1 cellular context compared by ENCODE assay signal in genomic region chr9:34072868-34073590, GRCh38.
TF ChIP-seq lines count a peak whose summit lies in the region.

No MANE protein-coding gene starts in this region.

TF ChIP-seq in HepG2, 621 proteins besides CTCF, POLR2A, EP300 and RAD21 (continued from another document and continues in another):
- TF ChIP-seq, protein P1, sequence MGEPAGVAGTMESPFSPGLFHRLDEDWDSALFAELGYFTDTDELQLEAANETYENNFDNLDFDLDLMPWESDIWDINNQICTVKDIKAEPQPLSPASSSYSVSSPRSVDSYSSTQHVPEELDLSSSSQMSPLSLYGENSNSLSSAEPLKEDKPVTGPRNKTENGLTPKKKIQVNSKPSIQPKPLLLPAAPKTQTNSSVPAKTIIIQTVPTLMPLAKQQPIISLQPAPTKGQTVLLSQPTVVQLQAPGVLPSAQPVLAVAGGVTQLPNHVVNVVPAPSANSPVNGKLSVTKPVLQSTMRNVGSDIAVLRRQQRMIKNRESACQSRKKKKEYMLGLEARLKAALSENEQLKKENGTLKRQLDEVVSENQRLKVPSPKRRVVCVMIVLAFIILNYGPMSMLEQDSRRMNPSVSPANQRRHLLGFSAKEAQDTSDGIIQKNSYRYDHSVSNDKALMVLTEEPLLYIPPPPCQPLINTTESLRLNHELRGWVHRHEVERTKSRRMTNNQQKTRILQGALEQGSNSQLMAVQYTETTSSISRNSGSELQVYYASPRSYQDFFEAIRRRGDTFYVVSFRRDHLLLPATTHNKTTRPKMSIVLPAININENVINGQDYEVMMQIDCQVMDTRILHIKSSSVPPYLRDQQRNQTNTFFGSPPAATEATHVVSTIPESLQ (CRISPR knock-in tag; conservative IDR thresholded peaks at IDR 0.05): no peak
- TF ChIP-seq PLRG1 (conservative IDR thresholded peaks at IDR 0.05): no peak
- TF ChIP-seq PITX1 (CRISPR knock-in tag; IDR thresholded peaks at IDR 0.05): peak; percentile 79; the same call in 1 of the 2 replicates
- TF ChIP-seq MXD4 (CRISPR knock-in tag; IDR thresholded peaks at IDR 0.05): no peak
- no peak for TF ChIP-seq ZBTB49 (CRISPR knock-in tag; IDR thresholded peaks at IDR 0.05; ENCODE audit: borderline replicate concordance)
- no peak for TF ChIP-seq NFE2 (CRISPR knock-in tag; IDR thresholded peaks at IDR 0.05)
- no peak for TF ChIP-seq CHCHD3 (CRISPR knock-in tag; IDR thresholded peaks at IDR 0.05)
- no peak for TF ChIP-seq RCOR2 (CRISPR knock-in tag; IDR thresholded peaks at IDR 0.05)
- peak; percentile 44; the same call in 1 of the 2 replicates for TF ChIP-seq ZFY (CRISPR knock-in tag; IDR thresholded peaks at IDR 0.05)
- TF ChIP-seq ZBTB20 (CRISPR knock-in tag; IDR thresholded peaks at IDR 0.05; ENCODE audit: borderline replicate concordance, low read depth): no peak
- TF ChIP-seq ZNF207 (IDR thresholded peaks at IDR 0.05; ENCODE audit: borderline replicate concordance): no peak
- TF ChIP-seq DMTF1 (CRISPR knock-in tag; IDR thresholded peaks at IDR 0.05): no peak
- no peak for TF ChIP-seq RFX1 (IDR thresholded peaks at IDR 0.05)
- no peak for TF ChIP-seq NONO (IDR thresholded peaks at IDR 0.05)
- TF ChIP-seq NONO (CRISPR knock-in tag; conservative IDR thresholded peaks at IDR 0.05): 0 out of 2 replicates have a peak, but pooled peaks have one; percentile 41
- no peak for TF ChIP-seq LCORL (IDR thresholded peaks at IDR 0.05)
- peak; percentile 67 for TF ChIP-seq LCORL (CRISPR knock-in tag; IDR thresholded peaks at IDR 0.05)
- 0 out of 2 replicates have a peak, but pooled peaks have one; percentile 34 for TF ChIP-seq ZBTB43 (CRISPR knock-in tag; conservative IDR thresholded peaks at IDR 0.05)
- peak; percentile 46; the same call in 1 of the 2 replicates for TF ChIP-seq HMG20A (CRISPR knock-in tag; IDR thresholded peaks at IDR 0.05; ENCODE audit: borderline replicate concordance)
- TF ChIP-seq GFI1 (CRISPR knock-in tag; IDR thresholded peaks at IDR 0.05; ENCODE audit: borderline replicate concordance): peak; percentile 32; the same call in 1 of the 2 replicates
- no peak for TF ChIP-seq AFF4 (CRISPR knock-in tag; IDR thresholded peaks at IDR 0.05)
- TF ChIP-seq ZNF136 (CRISPR knock-in tag; IDR thresholded peaks at IDR 0.05; ENCODE audit: low read depth): 0 out of 2 replicates have a peak, but pooled peaks have one; percentile 55
- TF ChIP-seq ZNF383 (CRISPR knock-in tag; IDR thresholded peaks at IDR 0.05; ENCODE audit: borderline replicate concordance): no peak
- no peak for TF ChIP-seq MEIS2 (CRISPR knock-in tag; IDR thresholded peaks at IDR 0.05)
- TF ChIP-seq TP53 (CRISPR knock-in tag; conservative IDR thresholded peaks at IDR 0.05): no peak
- TF ChIP-seq ZKSCAN8 (CRISPR knock-in tag; IDR thresholded peaks at IDR 0.05; ENCODE audit: borderline replicate concordance): no peak
- no peak for TF ChIP-seq AGO1 (IDR thresholded peaks at IDR 0.05; ENCODE audit: low read depth, low read length, poor library complexity, severe bottlenecking)
- no peak for TF ChIP-seq ARHGAP35 (CRISPR knock-in tag; IDR thresholded peaks at IDR 0.05; ENCODE audit: borderline replicate concordance)
- TF ChIP-seq, protein P2, sequence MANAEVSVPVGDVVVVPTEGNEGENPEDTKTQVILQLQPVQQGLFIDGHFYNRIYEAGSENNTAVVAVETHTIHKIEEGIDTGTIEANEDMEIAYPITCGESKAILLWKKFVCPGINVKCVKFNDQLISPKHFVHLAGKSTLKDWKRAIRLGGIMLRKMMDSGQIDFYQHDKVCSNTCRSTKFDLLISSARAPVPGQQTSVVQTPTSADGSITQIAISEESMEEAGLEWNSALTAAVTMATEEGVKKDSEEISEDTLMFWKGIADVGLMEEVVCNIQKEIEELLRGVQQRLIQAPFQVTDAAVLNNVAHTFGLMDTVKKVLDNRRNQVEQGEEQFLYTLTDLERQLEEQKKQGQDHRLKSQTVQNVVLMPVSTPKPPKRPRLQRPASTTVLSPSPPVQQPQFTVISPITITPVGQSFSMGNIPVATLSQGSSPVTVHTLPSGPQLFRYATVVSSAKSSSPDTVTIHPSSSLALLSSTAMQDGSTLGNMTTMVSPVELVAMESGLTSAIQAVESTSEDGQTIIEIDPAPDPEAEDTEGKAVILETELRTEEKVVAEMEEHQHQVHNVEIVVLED (CRISPR knock-in tag; IDR thresholded peaks at IDR 0.05; ENCODE audit: borderline replicate concordance): no peak
- TF ChIP-seq ATF1 (CRISPR knock-in tag; IDR thresholded peaks at IDR 0.05): no peak
- TF ChIP-seq CSRNP1 (CRISPR knock-in tag; IDR thresholded peaks at IDR 0.05): no peak
- TF ChIP-seq NFYB (CRISPR knock-in tag; IDR thresholded peaks at IDR 0.05): 0 out of 2 replicates have a peak, but pooled peaks have one; percentile 17
- no peak for TF ChIP-seq ZNF282 (IDR thresholded peaks at IDR 0.05; ENCODE audit: partially characterized antibody)
- TF ChIP-seq ARNTL (CRISPR knock-in tag; IDR thresholded peaks at IDR 0.05): peak; percentile 86
- no peak for TF ChIP-seq CCAR2 (optimal IDR thresholded peaks at IDR 0.05; ENCODE audit: low read depth, low read length)
- TF ChIP-seq, protein P3, sequence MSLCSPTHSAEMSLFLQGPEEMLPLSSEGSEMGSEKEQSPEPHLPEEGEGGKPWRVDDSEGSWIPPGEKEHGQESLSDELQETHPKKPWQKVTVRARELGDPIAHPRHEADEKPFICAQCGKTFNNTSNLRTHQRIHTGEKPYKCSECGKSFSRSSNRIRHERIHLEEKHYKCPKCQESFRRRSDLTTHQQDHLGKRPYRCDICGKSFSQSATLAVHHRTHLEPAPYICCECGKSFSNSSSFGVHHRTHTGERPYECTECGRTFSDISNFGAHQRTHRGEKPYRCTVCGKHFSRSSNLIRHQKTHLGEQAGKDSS (CRISPR knock-in tag; IDR thresholded peaks at IDR 0.05; ENCODE audit: borderline replicate concordance, low read depth): peak; percentile 99
- TF ChIP-seq, protein P4, sequence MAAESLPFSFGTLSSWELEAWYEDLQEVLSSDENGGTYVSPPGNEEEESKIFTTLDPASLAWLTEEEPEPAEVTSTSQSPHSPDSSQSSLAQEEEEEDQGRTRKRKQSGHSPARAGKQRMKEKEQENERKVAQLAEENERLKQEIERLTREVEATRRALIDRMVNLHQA (CRISPR knock-in tag; IDR thresholded peaks at IDR 0.05): no peak
- no peak for TF ChIP-seq GZF1 (CRISPR knock-in tag; IDR thresholded peaks at IDR 0.05)
- TF ChIP-seq ZNF572 (CRISPR knock-in tag; IDR thresholded peaks at IDR 0.05): no peak
- no peak for TF ChIP-seq ZNF350 (CRISPR knock-in tag; IDR thresholded peaks at IDR 0.05; ENCODE audit: borderline replicate concordance, low read depth)
- TF ChIP-seq HOXA7 (CRISPR knock-in tag; IDR thresholded peaks at IDR 0.05): no peak
- peak; percentile 70; the same call in 1 of the 2 replicates for TF ChIP-seq MYPOP (CRISPR knock-in tag; IDR thresholded peaks at IDR 0.05)
- TF ChIP-seq ZNF160 (CRISPR knock-in tag; IDR thresholded peaks at IDR 0.05): no peak
